Comparison of ENCODE assay signal across 1 cellular context in genomic region chr2:235433860-235434259, GRCh38.
TF ChIP-seq lines count a peak whose summit lies in the region.

No MANE protein-coding gene starts in this region.

TF ChIP-seq in HepG2, 621 proteins besides CTCF, POLR2A, EP300 and RAD21 (continued from another document):
- TF ChIP-seq, protein P1, sequence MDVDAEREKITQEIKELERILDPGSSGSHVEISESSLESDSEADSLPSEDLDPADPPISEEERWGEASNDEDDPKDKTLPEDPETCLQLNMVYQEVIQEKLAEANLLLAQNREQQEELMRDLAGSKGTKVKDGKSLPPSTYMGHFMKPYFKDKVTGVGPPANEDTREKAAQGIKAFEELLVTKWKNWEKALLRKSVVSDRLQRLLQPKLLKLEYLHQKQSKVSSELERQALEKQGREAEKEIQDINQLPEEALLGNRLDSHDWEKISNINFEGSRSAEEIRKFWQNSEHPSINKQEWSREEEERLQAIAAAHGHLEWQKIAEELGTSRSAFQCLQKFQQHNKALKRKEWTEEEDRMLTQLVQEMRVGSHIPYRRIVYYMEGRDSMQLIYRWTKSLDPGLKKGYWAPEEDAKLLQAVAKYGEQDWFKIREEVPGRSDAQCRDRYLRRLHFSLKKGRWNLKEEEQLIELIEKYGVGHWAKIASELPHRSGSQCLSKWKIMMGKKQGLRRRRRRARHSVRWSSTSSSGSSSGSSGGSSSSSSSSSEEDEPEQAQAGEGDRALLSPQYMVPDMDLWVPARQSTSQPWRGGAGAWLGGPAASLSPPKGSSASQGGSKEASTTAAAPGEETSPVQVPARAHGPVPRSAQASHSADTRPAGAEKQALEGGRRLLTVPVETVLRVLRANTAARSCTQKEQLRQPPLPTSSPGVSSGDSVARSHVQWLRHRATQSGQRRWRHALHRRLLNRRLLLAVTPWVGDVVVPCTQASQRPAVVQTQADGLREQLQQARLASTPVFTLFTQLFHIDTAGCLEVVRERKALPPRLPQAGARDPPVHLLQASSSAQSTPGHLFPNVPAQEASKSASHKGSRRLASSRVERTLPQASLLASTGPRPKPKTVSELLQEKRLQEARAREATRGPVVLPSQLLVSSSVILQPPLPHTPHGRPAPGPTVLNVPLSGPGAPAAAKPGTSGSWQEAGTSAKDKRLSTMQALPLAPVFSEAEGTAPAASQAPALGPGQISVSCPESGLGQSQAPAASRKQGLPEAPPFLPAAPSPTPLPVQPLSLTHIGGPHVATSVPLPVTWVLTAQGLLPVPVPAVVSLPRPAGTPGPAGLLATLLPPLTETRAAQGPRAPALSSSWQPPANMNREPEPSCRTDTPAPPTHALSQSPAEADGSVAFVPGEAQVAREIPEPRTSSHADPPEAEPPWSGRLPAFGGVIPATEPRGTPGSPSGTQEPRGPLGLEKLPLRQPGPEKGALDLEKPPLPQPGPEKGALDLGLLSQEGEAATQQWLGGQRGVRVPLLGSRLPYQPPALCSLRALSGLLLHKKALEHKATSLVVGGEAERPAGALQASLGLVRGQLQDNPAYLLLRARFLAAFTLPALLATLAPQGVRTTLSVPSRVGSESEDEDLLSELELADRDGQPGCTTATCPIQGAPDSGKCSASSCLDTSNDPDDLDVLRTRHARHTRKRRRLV (CRISPR knock-in tag; IDR thresholded peaks at IDR 0.05), result no peak
